ENCODE assay signal across 14 cellular contexts in the genomic region with DNA sequence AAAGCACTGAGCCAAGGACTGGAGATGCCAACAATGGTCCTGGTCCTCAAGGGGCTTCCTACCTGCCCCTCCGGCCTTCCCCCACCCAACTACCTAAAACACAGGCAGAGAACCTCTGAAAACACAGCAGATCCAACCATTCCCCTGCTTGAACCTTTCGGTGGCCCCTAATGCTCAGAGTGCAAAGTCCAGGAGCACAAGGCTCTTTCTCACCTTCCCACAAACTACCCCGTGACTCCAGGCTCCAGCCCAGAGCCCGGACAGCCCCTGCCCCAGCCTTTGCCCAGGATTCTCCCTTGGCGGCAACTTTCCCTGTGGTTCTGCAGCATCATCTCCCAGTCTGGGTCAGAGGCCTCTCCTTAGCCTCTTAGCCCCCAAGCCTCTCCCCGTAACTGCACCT. TPM values are rescaled to one million over a fixed set of nuclear protein-coding genes. Genes with fewer than 3 reads are reported as not detected.
DNase-seq lines count a peak whose midpoint lies in the region; ATAC-seq and TF ChIP-seq lines count a peak whose summit lies in the region.
"Had no signal": no experiment of that assay in that cellular context is flagged by ENCODE, and none has a peak within 500 bp of the region (broad histone marks: within the 10 kb centered on the region; RNA-seq: fewer than 3 reads in every experiment).

No MANE protein-coding gene starts in this region.

- H3K9me3 ChIP-seq in upper lobe of left lung, result no peaks in the 10 kb centered on the region
- H3K9me3 ChIP-seq: mucosa of descending colon had no signal

- TF ChIP-seq EP300 in upper lobe of left lung (IDR thresholded peaks at IDR 0.05), result no peak

- H3K36me3 Mint-ChIP-seq in activated naive CD8-positive, alpha-beta T cell, result no peaks in the 10 kb centered on the region
- no peaks in the 10 kb centered on the region for H3K36me3 Mint-ChIP-seq in activated naive CD8-positive, alpha-beta T cell treated with anti-CD3 and anti-CD28 coated beads for 36 hours
- H3K36me3 Mint-ChIP-seq in nephron (ENCODE audit: low read depth), result no peaks in the 10 kb centered on the region
- H3K36me3 Mint-ChIP-seq: CD8-positive, alpha-beta memory T cell had no signal

- H3K27me3 Mint-ChIP-seq in activated naive CD8-positive, alpha-beta T cell, result peaks cover 6% of the 10 kb centered on the region
- peaks cover 16% of the 10 kb centered on the region for H3K27me3 Mint-ChIP-seq in activated naive CD8-positive, alpha-beta T cell treated with anti-CD3 and anti-CD28 coated beads for 36 hours
- peaks cover 67% of the 10 kb centered on the region for H3K27me3 Mint-ChIP-seq in nephron (ENCODE audit: low read depth)

- H3K36me3 ChIP-seq in upper lobe of left lung, result no peaks in the 10 kb centered on the region

- WGBS in upper lobe of left lung, 2 donors, result 95 to 96% methylated on average over 6 of the region's 6 CpGs

- TF ChIP-seq POLR2A in upper lobe of left lung (IDR thresholded peaks at IDR 0.05), result no peak

- no peak for ATAC-seq in upper lobe of left lung (ENCODE audit: low FRiP score in 2 of 2)
- ATAC-seq: mucosa of descending colon had no signal

- H3K27ac ChIP-seq in coronary artery (peak overlapping the region; percentile 95 to 99), upper lobe of left lung (peak overlapping the region; percentile 86 to 93 (median 92))

- peaks cover 0 to 8% (median 0%) of the 10 kb centered on the region in 4 donors for H3K27me3 ChIP-seq in upper lobe of left lung

- H3K4me3 Mint-ChIP-seq in activated naive CD8-positive, alpha-beta T cell, result no peak overlapping the region
- H3K4me3 Mint-ChIP-seq in activated naive CD8-positive, alpha-beta T cell treated with anti-CD3 and anti-CD28 coated beads for 36 hours, result no peak overlapping the region
- H3K4me3 Mint-ChIP-seq in nephron, result peak overlapping the region; percentile 42 to 82 (median 59)

- DNase-seq in activated naive CD8-positive, alpha-beta T cell treated with anti-CD3 and anti-CD28 coated beads for 36 hours, result no peak
- no peak for DNase-seq in coronary artery (ENCODE audit: low spot score)
- DNase-seq in upper lobe of left lung, result no peak
- DNase-seq in SHP77 (lab: John Stamatoyannopoulos, UW), result no peak
- DNase-seq in NCI-H2081 treated with DMSO at 0.1 percent for 48 hours (lab: John Stamatoyannopoulos, UW), result no peak
- DNase-seq in NCI-H226, result no peak
- DNase-seq: CD8-positive, alpha-beta memory T cell; NCI-H774; SIG-M5; T1000 had no signal

- TF ChIP-seq CTCF in coronary artery (IDR thresholded peaks at IDR 0.05), result no peak
- no peak for TF ChIP-seq CTCF in nephron (IDR thresholded peaks at IDR 0.05; ENCODE audit: unreplicated experiment in 3 of 3)
- TF ChIP-seq CTCF in upper lobe of left lung (IDR thresholded peaks at IDR 0.05), result no peak

- H3K4me1 Mint-ChIP-seq in activated naive CD8-positive, alpha-beta T cell (ENCODE audit: low read depth), result peaks cover 33% of the 10 kb centered on the region
- H3K4me1 Mint-ChIP-seq in activated naive CD8-positive, alpha-beta T cell treated with anti-CD3 and anti-CD28 coated beads for 36 hours, result peaks cover 30% of the 10 kb centered on the region
- peaks cover 63% of the 10 kb centered on the region for H3K4me1 Mint-ChIP-seq in nephron

- H3K4me3 ChIP-seq in coronary artery, result no peak overlapping the region
- no peak overlapping the region for H3K4me3 ChIP-seq in upper lobe of left lung
- H3K4me3 ChIP-seq: mucosa of descending colon had no signal

- H3K27ac Mint-ChIP-seq in activated naive CD8-positive, alpha-beta T cell, result peak overlapping the region; percentile 2
- no peak overlapping the region for H3K27ac Mint-ChIP-seq in activated naive CD8-positive, alpha-beta T cell treated with anti-CD3 and anti-CD28 coated beads for 36 hours
- peak overlapping the region in 2 of 3 experiments; percentile 65 to 82 for H3K27ac Mint-ChIP-seq in nephron
- H3K27ac Mint-ChIP-seq: activated T-helper 2 cell treated with anti-CD3 and anti-CD28 coated beads, Interferon-gamma antibody, Interleukin-2, Interleukin-4, amounts not matched to agents 10 μg/mL and 5 μg/mL and 100 μg/mL, durations not matched to agents 14 hours and 24 hours and 36 hours had no signal

- H3K9me3 Mint-ChIP-seq in activated naive CD8-positive, alpha-beta T cell (ENCODE audit: low read depth), result no peaks in the 10 kb centered on the region
- no peaks in the 10 kb centered on the region for H3K9me3 Mint-ChIP-seq in activated naive CD8-positive, alpha-beta T cell treated with anti-CD3 and anti-CD28 coated beads for 36 hours
- H3K9me3 Mint-ChIP-seq in nephron, result no peaks in the 10 kb centered on the region
- H3K9me3 Mint-ChIP-seq: activated T-helper 2 cell treated with anti-CD3 and anti-CD28 coated beads, Interferon-gamma antibody, Interleukin-2, Interleukin-4, amounts not matched to agents 10 μg/mL and 5 μg/mL and 100 μg/mL, durations not matched to agents 14 hours and 24 hours and 36 hours; CD8-positive, alpha-beta memory T cell had no signal

- H3K4me1 ChIP-seq in upper lobe of left lung, result peaks cover 21 to 66% (median 44%) of the 10 kb centered on the region in 4 donors

RNA-seq across cellular contexts. Expression of a gene that starts 1.6 kb away (rescaled TPM):
- total RNA-seq in activated naive CD8-positive, alpha-beta T cell treated with anti-CD3 and anti-CD28 coated beads for 36 hours, result 10 to 100 TPM; 16.2 to 18.1 TPM
- total RNA-seq in upper lobe of left lung, result 100 to 1,000 TPM in 5 of 6 donors, 10 to 100 TPM in 1; 96.4 to 716 (median 484) TPM

Comparison
In these comparisons a context has a peak if more than half of its experiments do, and no peak if none do; other contexts are left out.
1. H3K4me3 Mint-ChIP-seq: peak in nephron (3 of 3); none in activated naive CD8-positive, alpha-beta T cell (single experiment) and activated naive CD8-positive, alpha-beta T cell treated with anti-CD3 and anti-CD28 coated beads for 36 hours (single experiment).
2. RNA of a gene that starts 1.6 kb away (total RNA-seq): 96.4 to 716 TPM in upper lobe of left lung; 16.2 to 18.1 TPM in activated naive CD8-positive, alpha-beta T cell treated with anti-CD3 and anti-CD28 coated beads for 36 hours; every median in the first group is over 4 times any median in the second.